Comparison of ENCODE assay signal across 18 cellular contexts in the genomic region with DNA sequence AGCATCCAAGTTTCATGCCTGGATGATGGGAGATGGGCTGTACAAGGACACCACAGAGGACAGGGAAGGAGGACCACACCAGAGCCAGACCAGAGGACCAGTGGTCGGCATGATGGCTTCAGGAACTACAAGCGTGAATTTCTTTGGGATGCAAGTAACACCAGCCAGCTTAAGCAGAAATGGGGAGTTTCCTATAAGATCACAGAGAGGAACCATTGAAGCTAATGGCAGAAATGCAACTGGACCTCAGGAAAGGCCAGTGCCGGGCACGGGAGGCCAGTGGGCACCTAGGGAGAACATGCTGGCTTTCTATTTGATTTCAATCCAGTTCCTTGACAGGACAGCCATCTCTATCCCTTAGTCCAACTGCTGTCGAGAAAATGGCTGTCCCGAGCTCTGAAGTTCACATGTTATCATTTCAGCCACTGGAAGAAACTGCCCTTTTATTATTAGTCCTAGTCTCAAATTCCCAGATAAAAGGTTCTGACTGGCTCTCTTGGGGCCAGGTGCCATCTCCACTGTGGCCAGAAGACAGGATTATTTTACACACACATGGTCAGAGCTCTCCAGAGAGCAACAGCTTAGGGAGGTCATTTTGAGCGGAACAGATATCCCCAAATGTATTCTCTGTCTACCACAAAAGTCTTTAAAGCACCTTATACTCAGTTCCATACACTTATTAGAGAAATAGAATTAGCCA.
A peak's percentile ranks its signal among the peaks of the same experiment; 100 is the strongest.
DNase-seq lines count a peak whose midpoint lies in the region; ATAC-seq, FAIRE-seq and TF ChIP-seq lines count a peak whose summit lies in the region.
"Had no signal": no experiment of that assay in that cellular context is flagged by ENCODE, and none has a peak within 500 bp of the region (broad histone marks: within the 10 kb centered on the region; RNA-seq: fewer than 3 reads in every experiment).

No MANE protein-coding gene starts in this region.

- no peaks in the 10 kb centered on the region for H3K9me3 ChIP-seq in A549
- H3K9me3 ChIP-seq in IMR-90 (ENCODE audit: control insufficient read depth, insufficient read depth, low read length), result no peaks in the 10 kb centered on the region
- H3K9me3 ChIP-seq: BLaER1 had no signal

- POLR2A ChIA-PET in A549 (lab: Yijun Ruan, JAX) (no interaction called here), IMR-90 (lab: Charles Lee; ENCODE audit: unreplicated experiment) (no interaction called here)

- H3K27me3 ChIP-seq in IMR-90 (ENCODE audit: control insufficient read depth, insufficient read depth, low read length) (peaks cover under 1% of the 10 kb centered on the region; the same call in 1 of the 2 replicates), bronchial epithelial cell (ENCODE audit: control insufficient read depth, insufficient read depth, low read length) (no peaks in the 10 kb centered on the region)
- H3K27me3 ChIP-seq: BLaER1, SJCRH30 had no signal

- no peaks in the 10 kb centered on the region for H3K79me1 ChIP-seq in IMR-90 (ENCODE audit: low read depth in 1 of 2, low read length in 2 of 2)

- H4K91ac ChIP-seq in IMR-90 (ENCODE audit: insufficient read depth, low read depth, low read length), result peak overlapping the region; percentile 18

- H3K4ac ChIP-seq in IMR-90 (ENCODE audit: low read depth, low read length), result peak overlapping the region; percentile 16; the same call in 1 of the 2 replicates

- H3K23ac ChIP-seq in IMR-90 (ENCODE audit: low read depth, low read length), result no peak overlapping the region

- in situ Hi-C loops in IMR-90 (cut with MboI; ENCODE audit: low sequenced_read_pairs), result no loop called here

- H3K36me3 ChIP-seq in IMR-90 (ENCODE audit: control insufficient read depth, insufficient read depth, low read length) (no peaks in the 10 kb centered on the region), bronchial epithelial cell (ENCODE audit: control insufficient read depth, insufficient read depth, low read length) (no peaks in the 10 kb centered on the region)
- H3K36me3 ChIP-seq: BLaER1, SJCRH30 had no signal

- FAIRE-seq in A549 (lab: Jason Lieb, UNC) (no peak), bronchial epithelial cell (lab: Jason Lieb, UNC) (peak; percentile 52)
- FAIRE-seq: GM12892 had no signal

- no peak overlapping the region for H3K4me3 ChIP-seq in A549
- no peak overlapping the region for H3K4me3 ChIP-seq in IMR-90 (ENCODE audit: insufficient read depth, low read depth, low read length)
- H3K4me3 ChIP-seq in bronchial epithelial cell (ENCODE audit: low read depth, low read length), result no peak overlapping the region
- H3K4me3 ChIP-seq: BLaER1, GM23248, SJCRH30 had no signal

- H3K4me1 ChIP-seq in A549, result peaks cover 34% of the 10 kb centered on the region
- H3K4me1 ChIP-seq in IMR-90 (ENCODE audit: control insufficient read depth, insufficient read depth, low read length), result peaks cover 10% of the 10 kb centered on the region

- dilution Hi-C loops in IMR-90 (cut with HindIII; ENCODE audit: low sequenced_read_pairs, unreplicated experiment), result no loop called here

- TF ChIP-seq RAD21 in A549 (conservative IDR thresholded peaks at IDR 0.05 in 1 of 2, IDR thresholded peaks at IDR 0.05 in 1 of 2) (no peak), IMR-90 (IDR thresholded peaks at IDR 0.05; ENCODE audit: low read length) (no peak)

- WGBS in A549 (ENCODE audit: missing lambda C conversion rate), result 92% methylated on average over 7 of the region's 7 CpGs
- WGBS in IMR-90 (ENCODE audit: extremely low coverage in 2 of 2, insufficient read length in 1 of 2), 2 experiments, result 94% methylated on average over 2 of the region's 7 CpGs; no CpG with 5 or more reads in 1 of the 2 experiments

- no TSS peak for BruUV-seq in IMR-90 (replicated peaks; lab: Mats Ljungman, UMichigan)

- H4K5ac ChIP-seq in IMR-90 (ENCODE audit: low read depth, low read length), result no peak overlapping the region

- H3K56ac ChIP-seq in IMR-90 (ENCODE audit: extremely low read depth, insufficient read depth, low read length), result no peak overlapping the region

- DNase-seq in A549 (ENCODE audit: low read depth in 1 of 2, low spot score in 1 of 2) (no peak), IMR-90 (no peak), bronchial epithelial cell (ENCODE audit: low read depth) (no peak), myocyte (ENCODE audit: low read depth) (peak; percentile 50), NCI-H510A treated with DMSO at 0.1 percent for 48 hours (lab: John Stamatoyannopoulos, UW) (no peak)
- no peak for DNase-seq in activated CD4-positive, alpha-beta T cell treated with anti-CD3 and anti-CD28 coated beads for 1 hour
- DNase-seq in stimulated activated CD4-positive, alpha-beta T cell treated with anti-CD3 and anti-CD28 coated beads, Interleukin-15, amount 100 ng/mL, for 24 hours, result no peak
- DNase-seq: CD4-positive, alpha-beta T cell; DND-41; GM23248; H9; HFFc6; KG1; NCI-H1092; NCI-H446 had no signal

- TF ChIP-seq POLR2A in A549 (IDR thresholded peaks at IDR 0.05; ENCODE audit: low read length) (no peak), IMR-90 (IDR thresholded peaks at IDR 0.05; ENCODE audit: low read depth, low read length) (no peak)

- no peak overlapping the region for H2AK9ac ChIP-seq in IMR-90 (replicated peaks; ENCODE audit: low read depth, low read length, poor library complexity)

- H2BK120ac ChIP-seq in IMR-90 (ENCODE audit: low read depth, low read length), result no peak overlapping the region

- no peak overlapping the region for H3K9ac ChIP-seq in IMR-90 (ENCODE audit: low read depth, low read length)
- H3K9ac ChIP-seq: BLaER1, GM23248 had no signal

- TF ChIP-seq CTCF in A549 (IDR thresholded peaks at IDR 0.05) (no peak), IMR-90 (conservative IDR thresholded peaks at IDR 0.05; ENCODE audit: low read depth, low read length) (no peak), bronchial epithelial cell (IDR thresholded peaks at IDR 0.05; ENCODE audit: insufficient read depth, low read length, severe bottlenecking) (no peak)

- peak overlapping the region; percentile 41; the same call in 1 of the 3 replicates for H2BK15ac ChIP-seq in IMR-90 (ENCODE audit: low read depth, low read length)

- no peak overlapping the region; the same call in 1 of the 2 replicates for H3K18ac ChIP-seq in IMR-90 (ENCODE audit: low read depth, low read length)

- H2BK5ac ChIP-seq in IMR-90 (ENCODE audit: low read depth, low read length, poor library complexity, severe bottlenecking), result no peak overlapping the region

- H2BK20ac ChIP-seq in IMR-90 (ENCODE audit: low read depth, low read length), result peak overlapping the region; percentile 62; the same call in 1 of the 2 replicates

- H3K4me2 ChIP-seq in A549, result peak overlapping the region; percentile 80; the same call in 2 of the 3 replicates
- H3K4me2 ChIP-seq in IMR-90 (ENCODE audit: low read depth, low read length), result no peak overlapping the region
- H3K4me2 ChIP-seq: BLaER1 had no signal

- no peak for TF ChIP-seq EP300 in A549 (IDR thresholded peaks at IDR 0.05)

- H2AFZ ChIP-seq in IMR-90 (replicated peaks; ENCODE audit: low read length, poor library complexity), result no peak overlapping the region
- H2AFZ ChIP-seq: GM23248 had no signal

- peaks cover 4% of the 10 kb centered on the region; the same call in 1 of the 2 replicates for H3K9me1 ChIP-seq in IMR-90 (ENCODE audit: insufficient read depth, low read length)

- H4K8ac ChIP-seq in IMR-90 (ENCODE audit: low read depth in 2 of 2, low read length in 2 of 2), result no peak overlapping the region

- H3K14ac ChIP-seq in IMR-90 (replicated peaks; ENCODE audit: low read depth, low read length), result 0 out of 2 replicates have a peak overlapping the region, but pooled peaks have one; percentile 15

- ATAC-seq in A549 (no peak), IMR-90 (ENCODE audit: low read depth) (no peak)

- CTCF ChIA-PET in A549 (lab: Yijun Ruan, JAX) (interaction anchor here (0.6 to 3.6 kb wide), 6 partner anchors 9 to 1240 kb away, joined by 3 to 19 read pairs (median 5); no protein-coding TSS in a partner anchor), IMR-90 (lab: Yijun Ruan, JAX) (interaction anchor here (1.7 kb wide), 1 partner anchor 10 kb away, joined by 4 read pairs; no protein-coding TSS in a partner anchor)

- peak overlapping the region; percentile 80 to 83 for H3K27ac ChIP-seq in A549
- H3K27ac ChIP-seq in IMR-90 (ENCODE audit: insufficient read depth, low read length), result no peak overlapping the region
- H3K27ac ChIP-seq: BLaER1, GM23248, SJCRH30 had no signal

- H4K20me1 ChIP-seq in IMR-90 (ENCODE audit: insufficient read depth, low read length), result no peaks in the 10 kb centered on the region
- H4K20me1 ChIP-seq: BLaER1 had no signal

- H2AK5ac ChIP-seq in IMR-90 (ENCODE audit: low read depth, low read length), result peak overlapping the region; percentile 56

- intact Hi-C loops in IMR-90 (cut with micrococcal nuclease), result loop anchor here (5.0 kb wide), 1 partner anchor 115 kb away; no protein-coding TSS in a partner anchor

TF ChIP-seq in A549, 52 proteins besides CTCF, POLR2A, EP300 and RAD21 (continues in another document):
- no peak for TF ChIP-seq ESRRA (IDR thresholded peaks at IDR 0.05; ENCODE audit: borderline replicate concordance, low read length)
- TF ChIP-seq PHF8 (IDR thresholded peaks at IDR 0.05; ENCODE audit: borderline replicate concordance, low read depth), result no peak
- no peak for TF ChIP-seq TFCP2L1 (CRISPR knock-in tag; IDR thresholded peaks at IDR 0.05)
- TF ChIP-seq RFX5 (IDR thresholded peaks at IDR 0.05), result no peak
- no peak for TF ChIP-seq ZC3H11A (IDR thresholded peaks at IDR 0.05)
- TF ChIP-seq MAFK (IDR thresholded peaks at IDR 0.05; ENCODE audit: partially characterized antibody), result no peak

TF ChIP-seq in IMR-90, 13 proteins besides CTCF, POLR2A, EP300 and RAD21 (continues in another document):
- TF ChIP-seq, protein P1, sequence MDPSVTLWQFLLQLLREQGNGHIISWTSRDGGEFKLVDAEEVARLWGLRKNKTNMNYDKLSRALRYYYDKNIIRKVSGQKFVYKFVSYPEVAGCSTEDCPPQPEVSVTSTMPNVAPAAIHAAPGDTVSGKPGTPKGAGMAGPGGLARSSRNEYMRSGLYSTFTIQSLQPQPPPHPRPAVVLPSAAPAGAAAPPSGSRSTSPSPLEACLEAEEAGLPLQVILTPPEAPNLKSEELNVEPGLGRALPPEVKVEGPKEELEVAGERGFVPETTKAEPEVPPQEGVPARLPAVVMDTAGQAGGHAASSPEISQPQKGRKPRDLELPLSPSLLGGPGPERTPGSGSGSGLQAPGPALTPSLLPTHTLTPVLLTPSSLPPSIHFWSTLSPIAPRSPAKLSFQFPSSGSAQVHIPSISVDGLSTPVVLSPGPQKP (IDR thresholded peaks at IDR 0.05; ENCODE audit: borderline replicate concordance, low read depth, low read length), result no peak
- TF ChIP-seq, protein P2, sequence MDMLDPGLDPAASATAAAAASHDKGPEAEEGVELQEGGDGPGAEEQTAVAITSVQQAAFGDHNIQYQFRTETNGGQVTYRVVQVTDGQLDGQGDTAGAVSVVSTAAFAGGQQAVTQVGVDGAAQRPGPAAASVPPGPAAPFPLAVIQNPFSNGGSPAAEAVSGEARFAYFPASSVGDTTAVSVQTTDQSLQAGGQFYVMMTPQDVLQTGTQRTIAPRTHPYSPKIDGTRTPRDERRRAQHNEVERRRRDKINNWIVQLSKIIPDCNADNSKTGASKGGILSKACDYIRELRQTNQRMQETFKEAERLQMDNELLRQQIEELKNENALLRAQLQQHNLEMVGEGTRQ (IDR thresholded peaks at IDR 0.05; ENCODE audit: low read depth, low read length), result no peak
- no peak for TF ChIP-seq BHLHE40 (IDR thresholded peaks at IDR 0.05; ENCODE audit: low read depth, low read length)
- TF ChIP-seq MAFK (IDR thresholded peaks at IDR 0.05; ENCODE audit: low read depth, low read length), result no peak
- TF ChIP-seq FOS (IDR thresholded peaks at IDR 0.05; ENCODE audit: low read depth, low read length), result no peak
